In the genomic region with DNA sequence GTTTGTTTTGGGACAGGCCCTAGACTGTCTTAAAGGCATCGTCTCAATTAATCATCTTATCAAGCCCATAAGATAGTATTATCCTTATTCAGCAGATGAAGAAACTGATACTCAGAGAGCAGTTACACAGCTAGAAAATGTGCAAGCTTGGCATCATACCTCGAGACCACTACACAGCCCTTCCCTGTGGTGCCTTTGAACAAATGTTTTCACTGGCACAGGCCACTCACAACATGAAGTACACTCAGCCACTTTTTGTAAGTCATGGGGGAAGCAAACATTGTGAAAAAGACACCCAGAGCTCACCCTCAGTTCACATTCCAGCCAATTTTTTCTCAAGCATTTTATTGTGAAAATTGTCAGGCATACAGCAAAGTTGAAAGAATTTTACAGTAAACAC, we compare ENCODE assay signal across 23 cellular contexts.
"Had no signal": no experiment of that assay in that cellular context is flagged by ENCODE, and none has a peak within 500 bp of the region (broad histone marks: within the 10 kb centered on the region; RNA-seq: fewer than 3 reads in every experiment).

No MANE protein-coding gene starts in this region.

- ATAC-seq: effector memory CD8-positive, alpha-beta T cell; gastrocnemius medialis; left ventricle myocardium superior; mucosa of descending colon; natural killer cell treated with Interleukin-12 subunit alpha and Interleukin-12 subunit beta and Interleukin-15 and Interleukin-18, amount 100 ng/mL, for 72 hours; stimulated activated naive CD8-positive, alpha-beta T cell treated with anti-CD3 and anti-CD28 coated beads, Interleukin-15, Interleukin-2, amounts not matched to agents 100 U/mL and 50 U/mL, for 24 hours had no signal

- H3K4me1 ChIP-seq: gastrocnemius medialis, spleen, testis, vagina had no signal

- H3K27ac ChIP-seq: gastrocnemius medialis, right atrium auricular region, spleen, testis, vagina had no signal

- H3K9me3 ChIP-seq: gastrocnemius medialis, mucosa of descending colon, right atrium auricular region, spleen, testis, vagina had no signal

- H3K4me3 ChIP-seq: gastrocnemius medialis, mucosa of descending colon, right atrium auricular region, spleen, testis, vagina had no signal

- DNase-seq: activated CD4-positive, alpha-beta T cell treated with anti-CD3 and anti-CD28 coated beads for 4 hours; activated CD4-positive, alpha-beta T cell treated with anti-CD3 and anti-CD28 coated beads, Interleukin-2, amount 50 U/mL, for 48 hours; activated CD8-positive, alpha-beta memory T cell treated with anti-CD3 and anti-CD28 coated beads for 24 hours; activated CD8-positive, alpha-beta memory T cell treated with anti-CD3 and anti-CD28 coated beads, Interleukin-2, amount 50 U/mL, for 4 hours; activated effector memory CD4-positive, alpha-beta T cell treated with anti-CD3 and anti-CD28 coated beads, Interleukin-2, amount 50 U/mL, for 16 hours; activated naive CD4-positive, alpha-beta T cell treated with anti-CD3 and anti-CD28 coated beads, Interleukin-2, amount 10 ng/mL, durations not matched to agents 7 days and 5 days; activated naive CD8-positive, alpha-beta T cell treated with anti-CD3 and anti-CD28 coated beads, Interleukin-2, amount 10 ng/mL, durations not matched to agents 7 days and 5 days; activated T-cell treated with anti-CD3 and anti-CD28 coated beads, Interleukin-2, amount 50 U/mL, for 1 hour; cortex of kidney; effector memory CD8-positive, alpha-beta T cell; erythroblast; gastrocnemius medialis; glutamatergic neuron; islet precursor cell; left ventricle myocardium superior; mucosa of descending colon; spleen; stimulated activated naive CD8-positive, alpha-beta T cell treated with anti-CD3 and anti-CD28 coated beads, Interleukin-15, Interleukin-2, amounts not matched to agents 100 U/mL and 50 U/mL, for 24 hours; T-helper 1 cell; testis had no signal
